In the genomic region with DNA sequence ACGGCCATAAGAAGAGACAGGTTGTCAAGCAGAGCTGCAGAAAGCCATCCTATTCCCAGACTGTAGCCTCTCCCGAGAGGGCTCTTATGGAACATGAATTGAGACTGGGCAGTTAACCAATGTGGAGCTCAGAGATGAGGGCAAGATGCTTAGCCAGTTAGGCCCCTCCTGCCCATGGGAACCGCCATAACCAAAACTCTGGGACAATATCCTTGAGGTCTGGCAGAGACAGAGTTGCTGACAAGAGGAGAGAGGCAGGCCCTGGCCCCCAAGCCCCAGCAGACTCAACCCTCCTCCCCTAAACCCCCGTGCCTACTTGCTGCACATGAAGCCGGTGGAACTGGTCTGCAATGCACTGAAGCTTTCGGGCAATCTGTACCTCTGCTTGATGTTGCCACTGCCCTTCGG, we compare ENCODE assay signal across 8 cellular contexts. TPM values are rescaled to one million over a fixed set of nuclear protein-coding genes. Genes with fewer than 3 reads are reported as not detected.
DNase-seq lines count a peak whose midpoint lies in the region; ATAC-seq and TF ChIP-seq lines count a peak whose summit lies in the region.

No MANE protein-coding gene starts in this region.

- no peak overlapping the region for H3K56ac ChIP-seq in H9 (ENCODE audit: insufficient read length, low read depth, low read length)

- no peak overlapping the region for H3K9ac ChIP-seq in H9 (ENCODE audit: extremely low read depth, insufficient read length, low read length)

- no peaks in the 10 kb centered on the region for H3K9me3 ChIP-seq in H9 (ENCODE audit: control insufficient read depth, low read depth, low read length)
- no peaks in the 10 kb centered on the region for H3K9me3 ChIP-seq in spleen

- H2BK20ac ChIP-seq in H9 (ENCODE audit: low read depth, low read length, poor library complexity, severe bottlenecking): no peak overlapping the region

- H3K4ac ChIP-seq in H9 (ENCODE audit: low read depth, low read length): no peak overlapping the region

- H3K27me3 Mint-ChIP-seq in H9 (ENCODE audit: low read depth) (peaks cover 4% of the 10 kb centered on the region), glutamatergic neuron (ENCODE audit: unreplicated experiment) (peaks cover 15% of the 10 kb centered on the region)

- no peak overlapping the region for H2BK120ac ChIP-seq in H9 (ENCODE audit: low read depth, low read length, poor library complexity, severe bottlenecking)

- no peak overlapping the region for H4K91ac ChIP-seq in H9 (ENCODE audit: insufficient read length, low read depth, low read length)

- H2BK5ac ChIP-seq in H9 (ENCODE audit: insufficient read length, low read length): no peak overlapping the region

- ATAC-seq in HG02610 (IDR thresholded peaks at IDR 0.05; ENCODE audit: unreplicated experiment): no peak

- H2AFZ ChIP-seq in H9 (ENCODE audit: low read length): no peak overlapping the region

- no peak overlapping the region for H3K27ac ChIP-seq in H9 (ENCODE audit: insufficient read length, low read depth, low read length)
- peak overlapping the region; percentile 94 for H3K27ac ChIP-seq in RWPE1
- peak overlapping the region in 6 of 8 donors; percentile 49 to 92 (median 84) for H3K27ac ChIP-seq in spleen

- DNase-seq in H9 (no peak), RWPE1 (ENCODE audit: low spot score) (no peak), glutamatergic neuron (no peak), spleen (peak; percentile 63), germinal center (ENCODE audit: low spot score) (no peak), HCEC 1CT (no peak), dermis blood vessel endothelial cell (no peak)

- H3K4me1 Mint-ChIP-seq in H9: peaks cover 73 to 84% of the 10 kb centered on the region in 2 experiments
- H3K4me1 Mint-ChIP-seq in glutamatergic neuron (ENCODE audit: low read depth, unreplicated experiment): peaks cover 26% of the 10 kb centered on the region

- H2BK15ac ChIP-seq in H9 (ENCODE audit: low read depth, low read length): no peak overlapping the region

- no peak overlapping the region for H2BK12ac ChIP-seq in H9 (ENCODE audit: insufficient read length, low read depth, low read length)

- H3K9me3 Mint-ChIP-seq in H9 (no peaks in the 10 kb centered on the region; a peak in 1 of 5 replicates), glutamatergic neuron (ENCODE audit: unreplicated experiment) (peaks cover 6% of the 10 kb centered on the region)

- peak overlapping the region; percentile 49 for H3K4me2 ChIP-seq in H9 (ENCODE audit: insufficient read depth, insufficient read length, low read length)

- intact Hi-C loops in spleen (cut with DNase I; ENCODE audit: low total_unique reads): loop anchor here (5.0 kb wide), 1 partner anchor 57 kb away; no protein-coding TSS in a partner anchor

- H3K79me1 ChIP-seq in H9 (ENCODE audit: insufficient read depth, low read depth, low read length, poor library complexity, severe bottlenecking): no peaks in the 10 kb centered on the region

- H3K27me3 ChIP-seq in H9 (ENCODE audit: insufficient read depth, low read length): no peaks in the 10 kb centered on the region; the same call in 1 of the 2 replicates
- no peaks in the 10 kb centered on the region for H3K27me3 ChIP-seq in spleen (replicated peaks in 1 of 7)

- H3K23ac ChIP-seq in H9 (ENCODE audit: insufficient read length, low read depth, low read length): no peak overlapping the region

- peak overlapping the region; percentile 19 to 92 (median 88); a peak in 2 of 7 replicates for H3K27ac Mint-ChIP-seq in H9
- H3K27ac Mint-ChIP-seq in glutamatergic neuron (ENCODE audit: unreplicated experiment): no peak overlapping the region

- POLR2A ChIA-PET in RWPE1 (lab: Yijun Ruan, JAX; ENCODE audit: low non-redundant PET): interaction anchor here (1.0 kb wide), 1 partner anchor 11 kb away, joined by 6 read pairs; no protein-coding TSS in a partner anchor

- peaks cover 15% of the 10 kb centered on the region for H3K23me2 ChIP-seq in H9 (ENCODE audit: insufficient read length, low read depth, low read length, poor library complexity, severe bottlenecking)

- peak overlapping the region; percentile 34; the same call in 1 of the 2 replicates for H3K14ac ChIP-seq in H9 (ENCODE audit: insufficient read depth, low read length)

- peak overlapping the region; percentile 33 to 68 for H3K4me3 Mint-ChIP-seq in H9
- H3K4me3 Mint-ChIP-seq in glutamatergic neuron (ENCODE audit: unreplicated experiment): peak overlapping the region; percentile 70

- TF ChIP-seq CTCF in H9 (conservative IDR thresholded peaks at IDR 0.05) (no peak), RWPE1 (conservative IDR thresholded peaks at IDR 0.05; ENCODE audit: low read depth) (no peak), glutamatergic neuron (IDR thresholded peaks at IDR 0.05; ENCODE audit: partially characterized antibody, unreplicated experiment) (no peak), spleen (IDR thresholded peaks at IDR 0.05 in 8 of 11, conservative IDR thresholded peaks at IDR 0.05 in 3 of 11) (no peak)

- H3K18ac ChIP-seq in H9 (ENCODE audit: insufficient read length, low read depth, low read length): no peak overlapping the region

- no peak overlapping the region for H4K8ac ChIP-seq in H9 (replicated peaks; ENCODE audit: insufficient read length, low read depth, low read length)

- TF ChIP-seq POLR2A in spleen (IDR thresholded peaks at IDR 0.05): no peak

- H3K79me2 ChIP-seq in H9 (ENCODE audit: insufficient read depth, low read length): no peaks in the 10 kb centered on the region

- no peak overlapping the region for H3T11ph ChIP-seq in H9 (ENCODE audit: low read length)

- H4K5ac ChIP-seq in H9 (ENCODE audit: insufficient read length, low read depth, low read length): no peak overlapping the region

- H3K36me3 ChIP-seq in spleen: peaks cover 0 to 32% (median 0%) of the 10 kb centered on the region in 6 donors

- H3K36me3 Mint-ChIP-seq in H9 (ENCODE audit: insufficient read depth in 1 of 3, low read depth in 3 of 3): peaks cover 12 to 37% (median 14%) of the 10 kb centered on the region in 3 experiments
- no peaks in the 10 kb centered on the region for H3K36me3 Mint-ChIP-seq in glutamatergic neuron (ENCODE audit: unreplicated experiment)

- H3K4me1 ChIP-seq in H9 (ENCODE audit: insufficient read depth, low read length): peaks cover 41% of the 10 kb centered on the region
- H3K4me1 ChIP-seq in spleen: peaks cover 72 to 96% (median 94%) of the 10 kb centered on the region in 6 donors

- no CpG with 5 or more reads among the region's 7 CpGs for WGBS in H9 (ENCODE audit: extremely low coverage, insufficient read length, low lambda C conversion rate)
- 82 to 94% (median 91%) methylated on average over 6 to 7 of the region's 7 CpGs for WGBS in spleen, 5 donors

- peak overlapping the region in 1 of 8 donors; percentile 81 for H3K4me3 ChIP-seq in spleen

- CTCF ChIA-PET in RWPE1 (lab: Yijun Ruan, JAX): interaction anchor here (0.5 to 2.6 kb wide), 20 partner anchors 11 to 170 kb away, joined by 3 to 23 read pairs (median 4); partner anchors contain the start of gene SRP14

- no peaks in the 10 kb centered on the region for H4K20me1 ChIP-seq in H9 (ENCODE audit: control insufficient read depth, insufficient read depth, insufficient read length)

- no peak overlapping the region for H2AK5ac ChIP-seq in H9 (ENCODE audit: insufficient read length, low read length)

RNA-seq across cellular contexts. Expression of gene BMF, which starts 4.8 kb away (rescaled TPM):
- total RNA-seq in H9 (2021): 13.2 and 15.0 TPM in 2 replicates
- total RNA-seq in glutamatergic neuron (ENCODE audit: unreplicated experiment): 11.3 TPM
- 10 to 100 TPM; 16.9 to 77.9 (median 36.1) TPM for total RNA-seq in spleen
- polyA plus RNA-seq in spleen: 10 to 100 TPM; 25.5 to 33.1 (median 27.7) TPM
- 9.4 and 18.4 TPM in 2 replicates for total RNA-seq in dermis blood vessel endothelial cell

RNA-seq across cellular contexts. Expression of gene BUB1B, which starts 57.0 kb away (rescaled TPM):
- total RNA-seq in H9 (2021): 83.2 and 86.5 TPM in 2 replicates
- 16.5 TPM for total RNA-seq in glutamatergic neuron (ENCODE audit: unreplicated experiment)
- 10 to 100 TPM in 3 of 7 donors, 1 to 10 TPM in 4; 3.0 to 11.8 (median 8.5) TPM for total RNA-seq in spleen
- polyA plus RNA-seq in spleen: 1 to 10 TPM; 1.2 to 4.7 (median 2.3) TPM
- 12.8 and 39.7 TPM in 2 replicates for total RNA-seq in dermis blood vessel endothelial cell
